In the genomic region with DNA sequence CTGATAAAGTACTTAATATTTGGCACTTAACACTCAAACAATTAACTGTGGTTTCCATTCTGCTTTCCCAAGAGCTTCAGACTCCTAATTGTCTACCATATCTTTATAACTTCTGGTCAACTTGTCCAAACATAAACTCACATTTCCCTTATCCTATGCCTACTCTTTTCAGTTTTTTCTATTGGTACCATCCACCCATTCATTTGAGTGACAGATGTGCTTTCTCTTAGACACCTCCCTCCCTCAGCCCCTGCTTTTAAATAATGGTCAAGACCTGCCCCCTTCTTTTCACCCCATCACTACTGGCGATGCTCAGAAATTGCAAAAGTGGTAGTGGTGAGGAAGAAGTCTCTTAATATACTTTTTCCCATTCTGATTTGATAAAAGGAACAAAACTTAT, we compare ENCODE assay signal across 15 cellular contexts.
"Had no signal": no experiment of that assay in that cellular context is flagged by ENCODE, and none has a peak within 500 bp of the region (broad histone marks: within the 10 kb centered on the region; RNA-seq: fewer than 3 reads in every experiment).

No MANE protein-coding gene starts in this region.

- DNase-seq: activated CD4-positive, alpha-beta T cell treated with anti-CD3 and anti-CD28 coated beads, Interleukin-2, amount 10 ng/mL, durations not matched to agents 24 days and 14 days; activated CD8-positive, alpha-beta memory T cell treated with anti-CD3 and anti-CD28 coated beads for 24 hours; activated naive CD4-positive, alpha-beta T cell treated with Interleukin-2 at 50 U/mL for 16 hours; dorsolateral prefrontal cortex; erythroblast; T-helper 2 cell; thyroid gland had no signal

- H3K79me2 ChIP-seq: parathyroid adenoma had no signal

- H3K36me3 ChIP-seq: breast epithelium, thyroid gland had no signal

- FAIRE-seq: keratinocyte had no signal

- H3K4me1 ChIP-seq: breast epithelium, parathyroid adenoma, thyroid gland had no signal

- H3K27me3 ChIP-seq: ascending aorta, breast epithelium, dorsolateral prefrontal cortex, thyroid gland had no signal

- H3K9ac ChIP-seq: parathyroid adenoma had no signal

- H3K9me3 ChIP-seq: ascending aorta, breast epithelium, thyroid gland had no signal

- H2AFZ ChIP-seq: parathyroid adenoma had no signal

- H3K27ac ChIP-seq: ascending aorta, breast epithelium, dorsolateral prefrontal cortex, parathyroid adenoma, thyroid gland had no signal

- H3K4me3 ChIP-seq: ascending aorta, breast epithelium, dorsolateral prefrontal cortex, thyroid gland had no signal

- ATAC-seq: activated T-helper 17 cell treated with anti-CD3 and anti-CD28 coated beads, Interleukin-2, amount 50 U/mL, for 72 hours; left lobe of liver; stimulated activated effector memory CD8-positive, alpha-beta T cell treated with anti-CD3 and anti-CD28 coated beads, Interleukin-12 subunit alpha, Interleukin-12 subunit beta, amount 100 ng/mL, for 72 hours; WTC11 had no signal
